ENCODE assay signal across 19 cellular contexts in genomic region chr2:124884315-124884714, GRCh38.
DNase-seq lines count a peak whose midpoint lies in the region; ATAC-seq and TF ChIP-seq lines count a peak whose summit lies in the region.
"Had no signal": no experiment of that assay in that cellular context is flagged by ENCODE, and none has a peak within 500 bp of the region (broad histone marks: within the 10 kb centered on the region; RNA-seq: fewer than 3 reads in every experiment).

No MANE protein-coding gene starts in this region.

- DNase-seq in cardiac muscle cell (ENCODE audit: low read depth in 1 of 2, low spot score in 1 of 2), result peak in 1 of 2 donors; percentile 45
- no peak for DNase-seq in Right ventricle myocardium superior
- peak; percentile 43 for DNase-seq in M059J (ENCODE audit: low read depth)
- peak; percentile 11 to 27 for DNase-seq in fibroblast of lung (ENCODE audit: low read depth in 2 of 2)
- DNase-seq in fibroblast of villous mesenchyme (ENCODE audit: low read depth), result peak; percentile 16
- no peak for DNase-seq in activated CD4-positive, CD25-positive, alpha-beta regulatory T cell (lab: John Stamatoyannopoulos, UW)
- DNase-seq in SIG-M5 (lab: John Stamatoyannopoulos, UW), result no peak
- DNase-seq: AML-193; Caco-2; CD4-positive, alpha-beta T cell; GDM1; GOT3; H7; HFFc6 had no signal

- H3K27ac ChIP-seq in cardiac muscle cell (peak overlapping the region; percentile 31), fibroblast of lung (ENCODE audit: insufficient read depth, low read length) (no peak overlapping the region)
- H3K27ac ChIP-seq: 22Rv1, A549, C4-2B had no signal

- H3K4me3 ChIP-seq in cardiac muscle cell (no peak overlapping the region), fibroblast of lung (replicated peaks in 1 of 4; ENCODE audit: control extremely low read depth in 1 of 4, insufficient read depth in 1 of 4, low read depth in 3 of 4, low read length in 4 of 4) (no peak overlapping the region), fibroblast of villous mesenchyme (ENCODE audit: low read depth, low read length) (no peak overlapping the region)
- H3K4me3 ChIP-seq: A549 had no signal

- ATAC-seq in Right ventricle myocardium superior (ENCODE audit: poor library complexity), result no peak
- ATAC-seq in GM18868 (IDR thresholded peaks at IDR 0.05; ENCODE audit: unreplicated experiment), result no peak
- ATAC-seq: A549, HCT116 had no signal

- H3K4me1 ChIP-seq in cardiac muscle cell (ENCODE audit: low read depth) (peaks cover 22% of the 10 kb centered on the region), fibroblast of lung (ENCODE audit: control insufficient read depth, extremely low read depth, insufficient read depth, low read length) (no peaks in the 10 kb centered on the region)
- H3K4me1 ChIP-seq: A549, Caco-2 had no signal

- no peaks in the 10 kb centered on the region for H3K36me3 ChIP-seq in cardiac muscle cell
- no peaks in the 10 kb centered on the region for H3K36me3 ChIP-seq in fibroblast of lung (ENCODE audit: control insufficient read depth, insufficient read depth, low read length)

- no peak overlapping the region for H3K4me2 ChIP-seq in fibroblast of lung (ENCODE audit: extremely low read depth, insufficient read depth, low read length)
- H3K4me2 ChIP-seq: A549 had no signal

- no peaks in the 10 kb centered on the region for H3K27me3 ChIP-seq in cardiac muscle cell
- H3K27me3 ChIP-seq in fibroblast of lung (ENCODE audit: control insufficient read depth, insufficient read depth, low read length), result no peaks in the 10 kb centered on the region

- H3K9ac ChIP-seq in fibroblast of lung (ENCODE audit: insufficient read depth, low read length), result no peak overlapping the region

- no peaks in the 10 kb centered on the region for H3K79me2 ChIP-seq in fibroblast of lung (ENCODE audit: control insufficient read depth, insufficient read depth, low read length)

- H2AFZ ChIP-seq in fibroblast of lung (ENCODE audit: low read length), result no peak overlapping the region

- H3K9me3 ChIP-seq in cardiac muscle cell (ENCODE audit: low read depth) (no peaks in the 10 kb centered on the region), fibroblast of lung (ENCODE audit: control insufficient read depth, insufficient read depth, low read depth, low read length) (no peaks in the 10 kb centered on the region)
- H3K9me3 ChIP-seq: A549, Caco-2 had no signal

- intact Hi-C loops in Right ventricle myocardium superior (cut with DNase I), result no loop called here

- H4K20me1 ChIP-seq in fibroblast of lung (ENCODE audit: control insufficient read depth, extremely low read depth, insufficient read depth, low read length), result no peaks in the 10 kb centered on the region

- TF ChIP-seq CTCF in cardiac muscle cell (IDR thresholded peaks at IDR 0.05; ENCODE audit: low read depth, low read length) (no peak), fibroblast of lung (conservative IDR thresholded peaks at IDR 0.05 in 1 of 2, IDR thresholded peaks at IDR 0.05 in 1 of 2; ENCODE audit: low read depth in 1 of 2, low read length in 2 of 2) (no peak), fibroblast of villous mesenchyme (IDR thresholded peaks at IDR 0.05; ENCODE audit: insufficient read depth, low read depth, low read length) (no peak)

Comparison
In these comparisons a context has a peak if more than half of its experiments do, and no peak if none do; other contexts are left out.
1. DNase-seq: peak in M059J (single experiment), fibroblast of lung (2 of 2) and fibroblast of villous mesenchyme (single experiment); none in Right ventricle myocardium superior (single experiment), activated CD4-positive, CD25-positive, alpha-beta regulatory T cell (0 of 4) and SIG-M5 (single experiment).